ENCODE assay signal across 8 cellular contexts in genomic region chr1:197399691-197400521, GRCh38.
A peak's percentile ranks its signal among the peaks of the same experiment; 100 is the strongest.
DNase-seq lines count a peak whose midpoint lies in the region; ATAC-seq, FAIRE-seq and TF ChIP-seq lines count a peak whose summit lies in the region.

No MANE protein-coding gene starts in this region.

- no peak overlapping the region for H3K27ac Mint-ChIP-seq in CD8-positive, alpha-beta T cell

- H3K9me3 Mint-ChIP-seq in CD8-positive, alpha-beta T cell, result no peaks in the 10 kb centered on the region

- no peak overlapping the region for H2AFZ ChIP-seq in hepatocyte

- no peaks in the 10 kb centered on the region for H3K9me3 ChIP-seq in CD8-positive, alpha-beta T cell (ENCODE audit: low read length)
- no peaks in the 10 kb centered on the region for H3K9me3 ChIP-seq in hepatocyte (ENCODE audit: low read depth)

- H3K27me3 ChIP-seq in CD8-positive, alpha-beta T cell (ENCODE audit: insufficient read depth, low read length), result no peaks in the 10 kb centered on the region
- H3K27me3 ChIP-seq in hepatocyte, result no peaks in the 10 kb centered on the region

- H3K4me3 Mint-ChIP-seq in CD8-positive, alpha-beta T cell, result no peak overlapping the region

- H3K4me3 ChIP-seq in CD8-positive, alpha-beta T cell (ENCODE audit: low read depth, low read length), result no peak overlapping the region
- no peak overlapping the region for H3K4me3 ChIP-seq in hepatocyte

- H3K27me3 Mint-ChIP-seq in CD8-positive, alpha-beta T cell (ENCODE audit: low read depth), result peaks cover 3% of the 10 kb centered on the region

- no peaks in the 10 kb centered on the region for H3K79me2 ChIP-seq in hepatocyte

- no peaks in the 10 kb centered on the region for H3K9me2 ChIP-seq in hepatocyte (replicated peaks; ENCODE audit: insufficient read depth)

- H3K27ac ChIP-seq in CD8-positive, alpha-beta T cell (ENCODE audit: low read depth, low read length), result no peak overlapping the region
- H3K27ac ChIP-seq in hepatocyte, result no peak overlapping the region

- H3K36me3 ChIP-seq in CD8-positive, alpha-beta T cell (ENCODE audit: insufficient read depth, low read length), result no peaks in the 10 kb centered on the region
- no peaks in the 10 kb centered on the region for H3K36me3 ChIP-seq in hepatocyte (replicated peaks; ENCODE audit: insufficient read depth, low read depth)

- no peaks in the 10 kb centered on the region for H3K36me3 Mint-ChIP-seq in CD8-positive, alpha-beta T cell

- FAIRE-seq in frontal cortex (lab: Jason Lieb, UNC), result no peak

- peaks cover 2% of the 10 kb centered on the region for H3K4me1 Mint-ChIP-seq in CD8-positive, alpha-beta T cell (ENCODE audit: low read depth)

- CTCF ChIA-PET in CD8-positive, alpha-beta T cell (lab: Charles Lee), result interaction anchor here (0.6 to 2.4 kb wide), 7 partner anchors 8 to 240 kb away, joined by 3 to 12 read pairs (median 5); no protein-coding TSS in a partner anchor

- TF ChIP-seq CTCF in CD8-positive, alpha-beta T cell (IDR thresholded peaks at IDR 0.05), result peak; percentile 57
- TF ChIP-seq CTCF in hepatocyte (IDR thresholded peaks at IDR 0.05; ENCODE audit: poor library complexity), result peak; percentile 54

- intact Hi-C loops in CD8-positive, alpha-beta T cell (cut with DNase I, micrococcal nuclease), result no loop called here
- intact Hi-C loops in left cardiac atrium (cut with DNase I), result no loop called here

- POLR2A ChIA-PET in CD8-positive, alpha-beta T cell (lab: Charles Lee), result interaction anchor here (0.6 kb wide), 2 partner anchors 19 to 36 kb away, joined by 3 to 5 read pairs; no protein-coding TSS in a partner anchor

- peak; percentile 71 for ATAC-seq in CD8-positive, alpha-beta T cell
- ATAC-seq in GM18517 (IDR thresholded peaks at IDR 0.05; ENCODE audit: unreplicated experiment), result peak; percentile 84
- peak; percentile 91 for ATAC-seq in HG02981 (IDR thresholded peaks at IDR 0.05; ENCODE audit: unreplicated experiment)
- ATAC-seq in left cardiac atrium, result no peak

- H4K20me1 ChIP-seq in hepatocyte (ENCODE audit: insufficient read depth, poor library complexity, severe bottlenecking), result no peaks in the 10 kb centered on the region

- WGBS in hepatocyte (ENCODE audit: low lambda C conversion rate, missing lambda C conversion rate), result 15% methylated on average over 4 of the region's 4 CpGs

- DNase-seq in CD8-positive, alpha-beta T cell, result no peak
- DNase-seq in NCI-H2081 treated with DMSO at 0.1 percent for 48 hours (lab: John Stamatoyannopoulos, UW) (peak; percentile 47), UCSD-AML1 (lab: John Stamatoyannopoulos, UW; ENCODE audit: unreplicated experiment) (peak; percentile 9), hepatocyte (ENCODE audit: low spot score) (peak; percentile 54), frontal cortex (ENCODE audit: low spot score in 2 of 2) (no peak), left cardiac atrium (no peak)

- H3K4me1 ChIP-seq in CD8-positive, alpha-beta T cell (ENCODE audit: insufficient read depth, low read length), result no peaks in the 10 kb centered on the region
- no peaks in the 10 kb centered on the region for H3K4me1 ChIP-seq in hepatocyte (ENCODE audit: insufficient read depth)

- H3K4me2 ChIP-seq in hepatocyte, result no peak overlapping the region

Comparison
In these comparisons a context has a peak if more than half of its experiments do, and no peak if none do; other contexts are left out.
1. ATAC-seq: peak in CD8-positive, alpha-beta T cell (single experiment), GM18517 (single experiment) and HG02981 (single experiment); none in left cardiac atrium (0 of 2).
2. DNase-seq: peak in NCI-H2081 treated with DMSO at 0.1 percent for 48 hours (single experiment), UCSD-AML1 (single experiment) and hepatocyte (single experiment); none in CD8-positive, alpha-beta T cell (0 of 7), frontal cortex (0 of 2) and left cardiac atrium (single experiment).